In the genomic region with DNA sequence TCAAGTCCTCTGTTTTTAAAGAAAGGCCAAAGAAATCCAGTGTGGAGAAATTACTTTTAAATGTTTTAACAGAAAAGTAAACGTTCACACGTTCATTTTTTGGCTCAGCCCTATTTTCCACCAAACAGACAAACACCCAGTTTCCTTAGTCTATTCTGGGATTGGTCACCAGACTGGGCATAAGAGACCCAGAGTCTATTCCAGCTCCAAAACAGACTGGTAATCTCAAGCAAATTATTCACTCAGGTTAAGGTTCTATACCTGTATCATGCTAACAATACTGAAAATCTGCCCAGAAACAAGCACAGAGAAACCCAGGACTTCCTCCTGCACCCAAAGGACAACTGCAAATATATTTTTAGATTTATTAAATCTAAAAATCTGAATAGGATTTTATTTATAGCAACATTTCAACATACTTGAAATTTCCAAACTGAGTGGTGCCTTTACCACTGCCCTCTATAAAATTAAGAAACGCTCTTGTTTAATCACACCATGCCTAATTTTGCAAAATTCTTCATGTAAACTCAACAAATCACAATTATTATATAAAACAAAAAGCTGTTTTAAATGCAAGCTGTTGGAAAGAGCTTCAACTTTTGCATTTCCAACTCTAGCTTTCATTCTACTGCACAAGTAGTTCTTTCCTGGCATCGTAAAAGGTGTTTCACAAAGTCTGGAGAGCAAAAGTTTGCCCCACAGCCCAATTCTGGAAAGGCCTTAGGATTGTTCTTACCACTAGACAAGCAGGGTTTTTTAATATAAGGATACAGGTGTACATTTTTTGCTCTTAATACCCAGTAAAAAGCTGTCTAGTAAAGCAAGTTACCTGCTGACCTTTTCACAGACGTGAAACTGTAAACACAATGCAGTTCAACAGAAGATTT, we compare ENCODE assay signal across 1 cellular context.
TF ChIP-seq lines count a peak whose summit lies in the region.

No MANE protein-coding gene starts in this region.

TF ChIP-seq in SK-N-SH treated with all-trans-retinoic acid at 6 μM for 48 hours, 23 proteins besides CTCF, POLR2A, EP300 and RAD21:
- TF ChIP-seq, protein P1, sequence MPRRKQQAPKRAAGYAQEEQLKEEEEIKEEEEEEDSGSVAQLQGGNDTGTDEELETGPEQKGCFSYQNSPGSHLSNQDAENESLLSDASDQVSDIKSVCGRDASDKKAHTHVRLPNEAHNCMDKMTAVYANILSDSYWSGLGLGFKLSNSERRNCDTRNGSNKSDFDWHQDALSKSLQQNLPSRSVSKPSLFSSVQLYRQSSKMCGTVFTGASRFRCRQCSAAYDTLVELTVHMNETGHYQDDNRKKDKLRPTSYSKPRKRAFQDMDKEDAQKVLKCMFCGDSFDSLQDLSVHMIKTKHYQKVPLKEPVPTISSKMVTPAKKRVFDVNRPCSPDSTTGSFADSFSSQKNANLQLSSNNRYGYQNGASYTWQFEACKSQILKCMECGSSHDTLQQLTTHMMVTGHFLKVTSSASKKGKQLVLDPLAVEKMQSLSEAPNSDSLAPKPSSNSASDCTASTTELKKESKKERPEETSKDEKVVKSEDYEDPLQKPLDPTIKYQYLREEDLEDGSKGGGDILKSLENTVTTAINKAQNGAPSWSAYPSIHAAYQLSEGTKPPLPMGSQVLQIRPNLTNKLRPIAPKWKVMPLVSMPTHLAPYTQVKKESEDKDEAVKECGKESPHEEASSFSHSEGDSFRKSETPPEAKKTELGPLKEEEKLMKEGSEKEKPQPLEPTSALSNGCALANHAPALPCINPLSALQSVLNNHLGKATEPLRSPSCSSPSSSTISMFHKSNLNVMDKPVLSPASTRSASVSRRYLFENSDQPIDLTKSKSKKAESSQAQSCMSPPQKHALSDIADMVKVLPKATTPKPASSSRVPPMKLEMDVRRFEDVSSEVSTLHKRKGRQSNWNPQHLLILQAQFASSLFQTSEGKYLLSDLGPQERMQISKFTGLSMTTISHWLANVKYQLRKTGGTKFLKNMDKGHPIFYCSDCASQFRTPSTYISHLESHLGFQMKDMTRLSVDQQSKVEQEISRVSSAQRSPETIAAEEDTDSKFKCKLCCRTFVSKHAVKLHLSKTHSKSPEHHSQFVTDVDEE (CRISPR knock-in tag; IDR thresholded peaks at IDR 0.05): no peak
- TF ChIP-seq, protein P2, sequence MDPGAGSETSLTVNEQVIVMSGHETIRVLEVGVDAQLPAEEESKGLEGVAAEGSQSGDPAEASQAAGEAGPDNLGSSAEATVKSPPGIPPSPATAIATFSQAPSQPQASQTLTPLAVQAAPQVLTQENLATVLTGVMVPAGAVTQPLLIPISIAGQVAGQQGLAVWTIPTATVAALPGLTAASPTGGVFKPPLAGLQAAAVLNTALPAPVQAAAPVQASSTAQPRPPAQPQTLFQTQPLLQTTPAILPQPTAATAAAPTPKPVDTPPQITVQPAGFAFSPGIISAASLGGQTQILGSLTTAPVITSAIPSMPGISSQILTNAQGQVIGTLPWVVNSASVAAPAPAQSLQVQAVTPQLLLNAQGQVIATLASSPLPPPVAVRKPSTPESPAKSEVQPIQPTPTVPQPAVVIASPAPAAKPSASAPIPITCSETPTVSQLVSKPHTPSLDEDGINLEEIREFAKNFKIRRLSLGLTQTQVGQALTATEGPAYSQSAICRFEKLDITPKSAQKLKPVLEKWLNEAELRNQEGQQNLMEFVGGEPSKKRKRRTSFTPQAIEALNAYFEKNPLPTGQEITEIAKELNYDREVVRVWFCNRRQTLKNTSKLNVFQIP (CRISPR knock-in tag; IDR thresholded peaks at IDR 0.05; ENCODE audit: borderline replicate concordance, low read depth): no peak
- TF ChIP-seq, protein P3, sequence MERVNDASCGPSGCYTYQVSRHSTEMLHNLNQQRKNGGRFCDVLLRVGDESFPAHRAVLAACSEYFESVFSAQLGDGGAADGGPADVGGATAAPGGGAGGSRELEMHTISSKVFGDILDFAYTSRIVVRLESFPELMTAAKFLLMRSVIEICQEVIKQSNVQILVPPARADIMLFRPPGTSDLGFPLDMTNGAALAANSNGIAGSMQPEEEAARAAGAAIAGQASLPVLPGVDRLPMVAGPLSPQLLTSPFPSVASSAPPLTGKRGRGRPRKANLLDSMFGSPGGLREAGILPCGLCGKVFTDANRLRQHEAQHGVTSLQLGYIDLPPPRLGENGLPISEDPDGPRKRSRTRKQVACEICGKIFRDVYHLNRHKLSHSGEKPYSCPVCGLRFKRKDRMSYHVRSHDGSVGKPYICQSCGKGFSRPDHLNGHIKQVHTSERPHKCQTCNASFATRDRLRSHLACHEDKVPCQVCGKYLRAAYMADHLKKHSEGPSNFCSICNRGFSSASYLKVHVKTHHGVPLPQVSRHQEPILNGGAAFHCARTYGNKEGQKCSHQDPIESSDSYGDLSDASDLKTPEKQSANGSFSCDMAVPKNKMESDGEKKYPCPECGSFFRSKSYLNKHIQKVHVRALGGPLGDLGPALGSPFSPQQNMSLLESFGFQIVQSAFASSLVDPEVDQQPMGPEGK (CRISPR knock-in tag; IDR thresholded peaks at IDR 0.05; ENCODE audit: borderline replicate concordance): no peak
